In genomic region chr4:82560853-82561744, GRCh38 we compare ENCODE assay signal across 7 cellular contexts. TPM values are rescaled to one million over a fixed set of nuclear protein-coding genes. Genes with fewer than 3 reads are reported as not detected.
DNase-seq lines count a peak whose midpoint lies in the region; ATAC-seq and TF ChIP-seq lines count a peak whose summit lies in the region.

No MANE protein-coding gene starts in this region.

- peak; percentile 60 for ATAC-seq in HCT116
- peak; percentile 40 for ATAC-seq in Right ventricle myocardium superior (ENCODE audit: poor library complexity)

- H3K4me1 ChIP-seq in HCT116 (ENCODE audit: control insufficient read depth in 1 of 2, insufficient read depth in 2 of 2, low read length in 2 of 2), result peaks cover 0 to 5% of the 10 kb centered on the region in 2 experiments; a peak in 2 of 4 replicates
- H3K4me1 ChIP-seq in prostate gland (replicated peaks), result no peaks in the 10 kb centered on the region

- no peaks in the 10 kb centered on the region for H4K20me1 ChIP-seq in HCT116 (ENCODE audit: insufficient read depth)

- no peak for DNase-seq in HCT116 (ENCODE audit: low read depth, low spot score)
- no peak for DNase-seq in Right ventricle myocardium superior
- no peak for DNase-seq in prostate gland (ENCODE audit: low spot score)
- DNase-seq in foreskin melanocyte, result no peak
- DNase-seq in CD1c-positive myeloid dendritic cell (ENCODE audit: extremely low spot score), result no peak
- DNase-seq in central memory CD4-positive, alpha-beta T cell, result no peak

- no peak overlapping the region for H2AFZ ChIP-seq in HCT116 (ENCODE audit: low read depth, low read length, poor library complexity, severe bottlenecking)

- BruUV-seq in HCT116 (replicated peaks; lab: Mats Ljungman, UMichigan), result TSS peak; percentile 56

- TF ChIP-seq CTCF in HCT116 (IDR thresholded peaks at IDR 0.05 in 2 of 3, conservative IDR thresholded peaks at IDR 0.05 in 1 of 3; ENCODE audit: borderline replicate concordance in 1 of 3, insufficient read depth in 1 of 3, low read depth in 2 of 3, low read length in 2 of 3) (no peak), VCaP (conservative IDR thresholded peaks at IDR 0.05) (no peak), prostate gland (IDR thresholded peaks at IDR 0.05) (no peak)

- no peaks in the 10 kb centered on the region for H3K27me3 ChIP-seq in HCT116 (ENCODE audit: insufficient read depth, low read length)
- no peaks in the 10 kb centered on the region for H3K27me3 ChIP-seq in prostate gland (replicated peaks; ENCODE audit: insufficient read depth)

- H3K4me2 ChIP-seq in HCT116 (ENCODE audit: low read length), result peak overlapping the region; percentile 68

- H3K9me2 ChIP-seq in HCT116 (ENCODE audit: insufficient read depth), result no peaks in the 10 kb centered on the region

- no peaks in the 10 kb centered on the region for H3K79me2 ChIP-seq in HCT116 (ENCODE audit: insufficient read depth, low read length)

- CTCF ChIA-PET in HCT116 (lab: Charles Lee), result interaction anchor here (1.0 kb wide), 1 partner anchor 18 kb away, joined by 3 read pairs; no protein-coding TSS in a partner anchor

- H3K9ac ChIP-seq in HCT116 (ENCODE audit: low read length), result no peak overlapping the region

- 18% methylated on average over 40 of the region's 55 CpGs for WGBS in prostate gland

- H3K27ac ChIP-seq in HCT116 (ENCODE audit: low read depth, low read length) (no peak overlapping the region; the same call in 1 of the 2 replicates), VCaP (peak overlapping the region; percentile 84), prostate gland (no peak overlapping the region)

- RAD21 ChIA-PET in HCT116 (lab: Charles Lee; ENCODE audit: low non-redundant PET in 1 of 2, low total read pairs in 2 of 2, uncharacterized antibody in 2 of 2, unreplicated experiment in 2 of 2), result no interaction called here

- H3K9me3 ChIP-seq in HCT116 (ENCODE audit: control insufficient read depth in 1 of 2, insufficient read depth in 1 of 2, low read depth in 1 of 2, low read length in 2 of 2) (no peaks in the 10 kb centered on the region), prostate gland (no peaks in the 10 kb centered on the region)

- TF ChIP-seq RAD21 in HCT116 (IDR thresholded peaks at IDR 0.05; ENCODE audit: low read depth), result no peak

- no peaks in the 10 kb centered on the region for H3K36me3 ChIP-seq in HCT116 (ENCODE audit: control insufficient read depth in 1 of 2, insufficient read depth in 2 of 2, low read length in 2 of 2)
- H3K36me3 ChIP-seq in prostate gland, result no peaks in the 10 kb centered on the region

- POLR2A ChIA-PET in HCT116 (lab: Charles Lee), result no interaction called here

- peak overlapping the region; percentile 41 to 49 for H3K4me3 ChIP-seq in HCT116 (replicated peaks in 1 of 2; ENCODE audit: low read depth in 1 of 2, low read length in 2 of 2)
- H3K4me3 ChIP-seq in prostate gland, result peak overlapping the region; percentile 71 to 80

- intact Hi-C loops in HCT116 (cut with micrococcal nuclease) (no loop called here), Right ventricle myocardium superior (cut with DNase I) (no loop called here), prostate gland (cut with DNase I) (no loop called here)

- no peak for TF ChIP-seq POLR2A in HCT116 (IDR thresholded peaks at IDR 0.05; ENCODE audit: borderline replicate concordance, extremely low read depth, insufficient read depth, insufficient read length)
- TF ChIP-seq POLR2A in prostate gland (IDR thresholded peaks at IDR 0.05), result no peak

TF ChIP-seq in HCT116, 20 proteins besides CTCF, POLR2A, EP300 and RAD21:
- TF ChIP-seq CBX3 (IDR thresholded peaks at IDR 0.05; ENCODE audit: low read depth) (no peak), SP1 (IDR thresholded peaks at IDR 0.05; ENCODE audit: low read depth) (no peak), SIN3A (IDR thresholded peaks at IDR 0.05; ENCODE audit: low read depth) (no peak), CEBPB (IDR thresholded peaks at IDR 0.05; ENCODE audit: low read depth) (no peak), ELF1 (IDR thresholded peaks at IDR 0.05; ENCODE audit: borderline replicate concordance, low read depth) (no peak), ZFX (IDR thresholded peaks at IDR 0.05) (no peak; the same call in 1 of the 2 replicates), YY1 (IDR thresholded peaks at IDR 0.05; ENCODE audit: extremely low read depth, insufficient replicate concordance, low read depth, low read length) (no peak)

RNA-seq across cellular contexts. Expression of gene TMEM150C, which starts 0.7 kb away (rescaled TPM):
- total RNA-seq in HCT116 (2021; ENCODE audit: unreplicated experiment) (1.2 TPM), Right ventricle myocardium superior (19.4 TPM), prostate gland (10 to 100 TPM; 24.9 to 30.0 TPM)
- polyA plus RNA-seq in HCT116 (2012), result 0.65 and 0.82 TPM in 2 replicates
